24 cellular contexts compared by ENCODE assay signal in genomic region chr10:121098231-121098630, GRCh38.
A peak's percentile ranks its signal among the peaks of the same experiment; 100 is the strongest.
DNase-seq lines count a peak whose midpoint lies in the region; ATAC-seq and TF ChIP-seq lines count a peak whose summit lies in the region.
"Had no signal": no experiment of that assay in that cellular context is flagged by ENCODE, and none has a peak within 500 bp of the region (broad histone marks: within the 10 kb centered on the region; RNA-seq: fewer than 3 reads in every experiment).

No MANE protein-coding gene starts in this region.

- CTCF ChIA-PET in activated CD8-positive, alpha-beta T cell treated with anti-CD3 and anti-CD28 coated beads for 36 hours (lab: Charles Lee), result no interaction called here

- TF ChIP-seq CTCF in cardiac muscle cell (IDR thresholded peaks at IDR 0.05; ENCODE audit: low read depth, low read length) (no peak), WERI-Rb-1 (IDR thresholded peaks at IDR 0.05; ENCODE audit: low read depth, low read length) (no peak)
- no peak for TF ChIP-seq CTCF in activated CD8-positive, alpha-beta T cell treated with anti-CD3 and anti-CD28 coated beads for 36 hours (IDR thresholded peaks at IDR 0.05)

- H3K27me3 Mint-ChIP-seq in activated T-helper 1 cell treated with anti-CD3 and anti-CD28 coated beads, Interleukin-12 subunit alpha, Interleukin-12 subunit beta, Interleukin-2, Interleukin-4 antibody, amounts not matched to agents 30 ng/mL and 10 ng/mL and 1 ng/mL, durations not matched to agents 14 hours and 24 hours and 36 hours (ENCODE audit: insufficient read depth), result no peaks in the 10 kb centered on the region
- H3K27me3 Mint-ChIP-seq in activated CD8-positive, alpha-beta T cell treated with anti-CD3 and anti-CD28 coated beads for 36 hours, result no peaks in the 10 kb centered on the region
- H3K27me3 Mint-ChIP-seq: CD4-positive, alpha-beta T cell had no signal

- DNase-seq in cardiac muscle cell (ENCODE audit: low read depth in 1 of 2, low spot score in 1 of 2) (no peak), right cardiac atrium (no peak), WERI-Rb-1 (no peak), NCI-H446 treated with DMSO at 0.1 percent for 48 hours (lab: John Stamatoyannopoulos, UW) (no peak)
- DNase-seq in activated T-helper 1 cell treated with anti-CD3 and anti-CD28 coated beads, Interleukin-12 subunit alpha, Interleukin-12 subunit beta, Interleukin-2, Interleukin-4 antibody, amounts not matched to agents 30 ng/mL and 10 ng/mL and 1 ng/mL, durations not matched to agents 14 hours and 24 hours and 36 hours (ENCODE audit: low spot score), result no peak
- DNase-seq in activated CD8-positive, alpha-beta T cell treated with anti-CD3 and anti-CD28 coated beads for 36 hours, result no peak
- DNase-seq: AML-193; Calu3; CD4-positive, alpha-beta T cell; DMS 273 treated with DMSO at 0.1 percent for 48 hours; DMS53; DND-41; EL; GOT3; H7; HFFc6; IMR-90 had no signal

- peaks cover 34% of the 10 kb centered on the region for H3K4me1 ChIP-seq in cardiac muscle cell (ENCODE audit: low read depth)
- H3K4me1 ChIP-seq in right cardiac atrium (ENCODE audit: control insufficient read depth, insufficient read depth, low read length), result no peaks in the 10 kb centered on the region
- peaks cover 37% of the 10 kb centered on the region for H3K4me1 ChIP-seq in mesodermal cell (ENCODE audit: control insufficient read depth, insufficient read depth, low read length, poor library complexity, severe bottlenecking)
- H3K4me1 ChIP-seq: A549 had no signal

- ATAC-seq in right cardiac atrium, result no peak
- no peak for ATAC-seq in activated CD8-positive, alpha-beta T cell treated with anti-CD3 and anti-CD28 coated beads for 36 hours
- ATAC-seq: A549, GM12878, HCT116 had no signal

- no peaks in the 10 kb centered on the region for H3K4me1 Mint-ChIP-seq in activated T-helper 1 cell treated with anti-CD3 and anti-CD28 coated beads, Interleukin-12 subunit alpha, Interleukin-12 subunit beta, Interleukin-2, Interleukin-4 antibody, amounts not matched to agents 30 ng/mL and 10 ng/mL and 1 ng/mL, durations not matched to agents 14 hours and 24 hours and 36 hours (ENCODE audit: low read depth)
- H3K4me1 Mint-ChIP-seq in activated CD8-positive, alpha-beta T cell treated with anti-CD3 and anti-CD28 coated beads for 36 hours (ENCODE audit: low read depth), result no peaks in the 10 kb centered on the region

- H3K27ac ChIP-seq in cardiac muscle cell (peak overlapping the region; percentile 79), right cardiac atrium (ENCODE audit: low read length) (no peak overlapping the region), WERI-Rb-1 (peak overlapping the region; percentile 67), mesodermal cell (ENCODE audit: low read depth, low read length, severe bottlenecking) (peak overlapping the region; percentile 91)
- H3K27ac ChIP-seq: 22Rv1, A549, C4-2B, HL-60 had no signal

- POLR2A ChIA-PET in activated CD8-positive, alpha-beta T cell treated with anti-CD3 and anti-CD28 coated beads for 36 hours (lab: Charles Lee), result no interaction called here

- H3K4me3 ChIP-seq in cardiac muscle cell (no peak overlapping the region), right cardiac atrium (ENCODE audit: low read length) (no peak overlapping the region), WERI-Rb-1 (ENCODE audit: low read depth, low read length) (peak overlapping the region; percentile 16), mesodermal cell (ENCODE audit: extremely low read depth, insufficient read depth, low read length, poor library complexity, severe bottlenecking) (no peak overlapping the region)
- H3K4me3 ChIP-seq: A549, GM12878 had no signal

- H3K27ac Mint-ChIP-seq in activated T-helper 1 cell treated with anti-CD3 and anti-CD28 coated beads, Interleukin-12 subunit alpha, Interleukin-12 subunit beta, Interleukin-2, Interleukin-4 antibody, amounts not matched to agents 30 ng/mL and 10 ng/mL and 1 ng/mL, durations not matched to agents 14 hours and 24 hours and 36 hours, result no peak overlapping the region
- no peak overlapping the region for H3K27ac Mint-ChIP-seq in activated CD8-positive, alpha-beta T cell treated with anti-CD3 and anti-CD28 coated beads for 36 hours
- H3K27ac Mint-ChIP-seq: CD4-positive, alpha-beta T cell; HFFc6 had no signal

- intact Hi-C loops in right cardiac atrium (cut with DNase I), result no loop called here
- intact Hi-C loops in activated T-helper 1 cell treated with anti-CD3 and anti-CD28 coated beads, Interleukin-12 subunit alpha, Interleukin-12 subunit beta, Interleukin-2, Interleukin-4 antibody, amounts not matched to agents 30 ng/mL and 10 ng/mL and 1 ng/mL, durations not matched to agents 14 hours and 24 hours and 36 hours (cut with micrococcal nuclease), result no loop called here
- intact Hi-C loops in activated CD8-positive, alpha-beta T cell treated with anti-CD3 and anti-CD28 coated beads for 36 hours (cut with micrococcal nuclease), result no loop called here

- H3K9me3 Mint-ChIP-seq in activated T-helper 1 cell treated with anti-CD3 and anti-CD28 coated beads, Interleukin-12 subunit alpha, Interleukin-12 subunit beta, Interleukin-2, Interleukin-4 antibody, amounts not matched to agents 30 ng/mL and 10 ng/mL and 1 ng/mL, durations not matched to agents 14 hours and 24 hours and 36 hours, result no peaks in the 10 kb centered on the region
- no peaks in the 10 kb centered on the region for H3K9me3 Mint-ChIP-seq in activated CD8-positive, alpha-beta T cell treated with anti-CD3 and anti-CD28 coated beads for 36 hours

- 49% methylated on average over 3 of the region's 3 CpGs for WGBS in right cardiac atrium
- 67 to 100% methylated on average over 1 to 3 of the region's 3 CpGs for WGBS in mesodermal cell (ENCODE audit: insufficient coverage in 2 of 2), 2 experiments

- H3K4me3 Mint-ChIP-seq in activated T-helper 1 cell treated with anti-CD3 and anti-CD28 coated beads, Interleukin-12 subunit alpha, Interleukin-12 subunit beta, Interleukin-2, Interleukin-4 antibody, amounts not matched to agents 30 ng/mL and 10 ng/mL and 1 ng/mL, durations not matched to agents 14 hours and 24 hours and 36 hours, result no peak overlapping the region
- no peak overlapping the region for H3K4me3 Mint-ChIP-seq in activated CD8-positive, alpha-beta T cell treated with anti-CD3 and anti-CD28 coated beads for 36 hours
- H3K4me3 Mint-ChIP-seq: CD4-positive, alpha-beta T cell; HFFc6 had no signal

- no peaks in the 10 kb centered on the region for H3K27me3 ChIP-seq in cardiac muscle cell
- H3K27me3 ChIP-seq in right cardiac atrium (ENCODE audit: control insufficient read depth, insufficient read depth), result no peaks in the 10 kb centered on the region
- H3K27me3 ChIP-seq in WERI-Rb-1 (ENCODE audit: insufficient read depth, low read depth, severe bottlenecking), result no peaks in the 10 kb centered on the region

- no peaks in the 10 kb centered on the region for H3K9me3 ChIP-seq in cardiac muscle cell (ENCODE audit: low read depth)
- no peaks in the 10 kb centered on the region for H3K9me3 ChIP-seq in right cardiac atrium (ENCODE audit: control insufficient read depth, low read length)
- peaks cover 2% of the 10 kb centered on the region for H3K9me3 ChIP-seq in WERI-Rb-1 (ENCODE audit: severe bottlenecking)
- no peaks in the 10 kb centered on the region for H3K9me3 ChIP-seq in mesodermal cell (ENCODE audit: control insufficient read depth, low read length)
- H3K9me3 ChIP-seq: A549 had no signal

- no peaks in the 10 kb centered on the region for H3K36me3 ChIP-seq in cardiac muscle cell
- no peaks in the 10 kb centered on the region for H3K36me3 ChIP-seq in WERI-Rb-1
- H3K36me3 ChIP-seq in mesodermal cell (ENCODE audit: control insufficient read depth, insufficient read depth, low read length), result no peaks in the 10 kb centered on the region

- H3K36me3 Mint-ChIP-seq in activated T-helper 1 cell treated with anti-CD3 and anti-CD28 coated beads, Interleukin-12 subunit alpha, Interleukin-12 subunit beta, Interleukin-2, Interleukin-4 antibody, amounts not matched to agents 30 ng/mL and 10 ng/mL and 1 ng/mL, durations not matched to agents 14 hours and 24 hours and 36 hours (ENCODE audit: low read depth), result no peaks in the 10 kb centered on the region
- H3K36me3 Mint-ChIP-seq in activated CD8-positive, alpha-beta T cell treated with anti-CD3 and anti-CD28 coated beads for 36 hours (ENCODE audit: low read depth), result no peaks in the 10 kb centered on the region
